12 cellular contexts compared by ENCODE assay signal in genomic region chr9:91179237-91180138, GRCh38.
DNase-seq lines count a peak whose midpoint lies in the region; ATAC-seq lines count a peak whose summit lies in the region.
"Had no signal": no experiment of that assay in that cellular context is flagged by ENCODE, and none has a peak within 500 bp of the region (broad histone marks: within the 10 kb centered on the region; RNA-seq: fewer than 3 reads in every experiment).

No MANE protein-coding gene starts in this region.

- in situ Hi-C loops in GM23248 (cut with MboI): no loop called here

- intact Hi-C loops in activated T-helper 1 cell treated with anti-CD3 and anti-CD28 coated beads, Interleukin-12 subunit alpha, Interleukin-12 subunit beta, Interleukin-2, Interleukin-4 antibody, amounts not matched to agents 30 ng/mL and 10 ng/mL and 1 ng/mL, durations not matched to agents 14 hours and 24 hours and 36 hours (cut with micrococcal nuclease): loop anchor here (5.0 kb wide), 1 partner anchor 262 kb away; no protein-coding TSS in a partner anchor

- H3K4me3 Mint-ChIP-seq in activated T-helper 1 cell treated with anti-CD3 and anti-CD28 coated beads, Interleukin-12 subunit alpha, Interleukin-12 subunit beta, Interleukin-2, Interleukin-4 antibody, amounts not matched to agents 30 ng/mL and 10 ng/mL and 1 ng/mL, durations not matched to agents 14 hours and 24 hours and 36 hours: no peak overlapping the region
- peak overlapping the region in 1 of 5 donors; percentile 0 for H3K4me3 Mint-ChIP-seq in immature natural killer cell
- H3K4me3 Mint-ChIP-seq: CD4-positive, CD25-positive, alpha-beta regulatory T cell had no signal

- H2AFZ ChIP-seq in ACC112 (ENCODE audit: low read length, unreplicated experiment) (peak overlapping the region; percentile 36), GM23248 (no peak overlapping the region)

- DNase-seq in GM23248: peak; percentile 76
- no peak for DNase-seq in activated T-helper 1 cell treated with anti-CD3 and anti-CD28 coated beads, Interleukin-12 subunit alpha, Interleukin-12 subunit beta, Interleukin-2, Interleukin-4 antibody, amounts not matched to agents 30 ng/mL and 10 ng/mL and 1 ng/mL, durations not matched to agents 14 hours and 24 hours and 36 hours (ENCODE audit: low spot score)
- no peak for DNase-seq in immature natural killer cell
- DNase-seq in NCI-H187 (lab: John Stamatoyannopoulos, UW): no peak
- no peak for DNase-seq in globus pallidus (ENCODE audit: low spot score)
- DNase-seq: CD4-positive, CD25-positive, alpha-beta regulatory T cell; NCI-H1048; NCI-H748 treated with DMSO at 0.1 percent for 48 hours had no signal

- H4K20me1 ChIP-seq in GM23248 (ENCODE audit: insufficient read depth): no peaks in the 10 kb centered on the region

- peaks cover 7% of the 10 kb centered on the region; the same call in 1 of the 2 replicates for H3F3A ChIP-seq in GM23248 (ENCODE audit: insufficient read depth)

- H3K4me1 ChIP-seq in ACC112 (ENCODE audit: control insufficient read depth, insufficient read depth, low read length, unreplicated experiment): peaks cover 19% of the 10 kb centered on the region
- H3K4me1 ChIP-seq in GM23248 (ENCODE audit: insufficient read depth): peaks cover 7% of the 10 kb centered on the region; the same call in 1 of the 2 replicates

- no peaks in the 10 kb centered on the region for H3K36me3 ChIP-seq in ACC112 (ENCODE audit: insufficient read depth, low read length)
- no peaks in the 10 kb centered on the region for H3K36me3 ChIP-seq in GM23248 (ENCODE audit: low read depth)

- H3K36me3 Mint-ChIP-seq in activated T-helper 1 cell treated with anti-CD3 and anti-CD28 coated beads, Interleukin-12 subunit alpha, Interleukin-12 subunit beta, Interleukin-2, Interleukin-4 antibody, amounts not matched to agents 30 ng/mL and 10 ng/mL and 1 ng/mL, durations not matched to agents 14 hours and 24 hours and 36 hours (ENCODE audit: low read depth): peaks cover 5% of the 10 kb centered on the region
- no peaks in the 10 kb centered on the region for H3K36me3 Mint-ChIP-seq in immature natural killer cell
- H3K36me3 Mint-ChIP-seq: CD4-positive, CD25-positive, alpha-beta regulatory T cell had no signal

- H3K4me3 ChIP-seq in ACC112 (ENCODE audit: low read depth, low read length) (no peak overlapping the region), GM23248 (no peak overlapping the region)

- H3K27me3 Mint-ChIP-seq in activated T-helper 1 cell treated with anti-CD3 and anti-CD28 coated beads, Interleukin-12 subunit alpha, Interleukin-12 subunit beta, Interleukin-2, Interleukin-4 antibody, amounts not matched to agents 30 ng/mL and 10 ng/mL and 1 ng/mL, durations not matched to agents 14 hours and 24 hours and 36 hours (ENCODE audit: insufficient read depth): no peaks in the 10 kb centered on the region
- peaks cover 0 to 2% (median 1%) of the 10 kb centered on the region in 3 donors for H3K27me3 Mint-ChIP-seq in immature natural killer cell (ENCODE audit: low read depth in 3 of 3)

- no peaks in the 10 kb centered on the region for H3K9me2 ChIP-seq in GM23248 (ENCODE audit: insufficient read depth)

- H3K4me1 Mint-ChIP-seq in activated T-helper 1 cell treated with anti-CD3 and anti-CD28 coated beads, Interleukin-12 subunit alpha, Interleukin-12 subunit beta, Interleukin-2, Interleukin-4 antibody, amounts not matched to agents 30 ng/mL and 10 ng/mL and 1 ng/mL, durations not matched to agents 14 hours and 24 hours and 36 hours (ENCODE audit: low read depth): peaks cover 59% of the 10 kb centered on the region
- peaks cover 42 to 48% of the 10 kb centered on the region in 2 donors for H3K4me1 Mint-ChIP-seq in immature natural killer cell

- WGBS in GM23248 (ENCODE audit: low coverage in 1 of 2, low lambda C conversion rate in 2 of 2, missing lambda C conversion rate in 2 of 2), 2 experiments: 57 to 60% methylated on average over 21 to 23 of the region's 23 CpGs

- no peak overlapping the region for H3K9ac ChIP-seq in GM23248

- H3K27ac ChIP-seq in ACC112 (ENCODE audit: low read depth, low read length) (peak overlapping the region; percentile 33; the same call in 1 of the 2 replicates), GM23248 (no peak overlapping the region)
- H3K27ac ChIP-seq: HL-60 had no signal

- H3K27me3 ChIP-seq in ACC112 (ENCODE audit: insufficient read depth, low read length) (no peaks in the 10 kb centered on the region), GM23248 (replicated peaks; ENCODE audit: insufficient read depth) (no peaks in the 10 kb centered on the region)

- H3K79me2 ChIP-seq in ACC112 (ENCODE audit: control insufficient read depth, insufficient read depth, low read length, unreplicated experiment): no peaks in the 10 kb centered on the region
- no peaks in the 10 kb centered on the region for H3K79me2 ChIP-seq in GM23248 (ENCODE audit: insufficient read depth)

- peak overlapping the region; percentile 5 for H3K4me2 ChIP-seq in GM23248 (ENCODE audit: unreplicated experiment)

- H3K9me3 ChIP-seq in GM23248 (ENCODE audit: low read depth): no peaks in the 10 kb centered on the region

- H3K9me3 Mint-ChIP-seq in activated T-helper 1 cell treated with anti-CD3 and anti-CD28 coated beads, Interleukin-12 subunit alpha, Interleukin-12 subunit beta, Interleukin-2, Interleukin-4 antibody, amounts not matched to agents 30 ng/mL and 10 ng/mL and 1 ng/mL, durations not matched to agents 14 hours and 24 hours and 36 hours: peaks cover 4% of the 10 kb centered on the region
- no peaks in the 10 kb centered on the region for H3K9me3 Mint-ChIP-seq in immature natural killer cell

- H3K27ac Mint-ChIP-seq in activated T-helper 1 cell treated with anti-CD3 and anti-CD28 coated beads, Interleukin-12 subunit alpha, Interleukin-12 subunit beta, Interleukin-2, Interleukin-4 antibody, amounts not matched to agents 30 ng/mL and 10 ng/mL and 1 ng/mL, durations not matched to agents 14 hours and 24 hours and 36 hours: peak overlapping the region; percentile 96
- peak overlapping the region in 4 of 6 donors; percentile 19 to 60 (median 32) for H3K27ac Mint-ChIP-seq in immature natural killer cell

- ATAC-seq in GM18858 (IDR thresholded peaks at IDR 0.05; ENCODE audit: unreplicated experiment) (no peak), HG02852 (IDR thresholded peaks at IDR 0.05; ENCODE audit: unreplicated experiment) (no peak)
